ENCODE assay signal across 8 cellular contexts in the genomic region with DNA sequence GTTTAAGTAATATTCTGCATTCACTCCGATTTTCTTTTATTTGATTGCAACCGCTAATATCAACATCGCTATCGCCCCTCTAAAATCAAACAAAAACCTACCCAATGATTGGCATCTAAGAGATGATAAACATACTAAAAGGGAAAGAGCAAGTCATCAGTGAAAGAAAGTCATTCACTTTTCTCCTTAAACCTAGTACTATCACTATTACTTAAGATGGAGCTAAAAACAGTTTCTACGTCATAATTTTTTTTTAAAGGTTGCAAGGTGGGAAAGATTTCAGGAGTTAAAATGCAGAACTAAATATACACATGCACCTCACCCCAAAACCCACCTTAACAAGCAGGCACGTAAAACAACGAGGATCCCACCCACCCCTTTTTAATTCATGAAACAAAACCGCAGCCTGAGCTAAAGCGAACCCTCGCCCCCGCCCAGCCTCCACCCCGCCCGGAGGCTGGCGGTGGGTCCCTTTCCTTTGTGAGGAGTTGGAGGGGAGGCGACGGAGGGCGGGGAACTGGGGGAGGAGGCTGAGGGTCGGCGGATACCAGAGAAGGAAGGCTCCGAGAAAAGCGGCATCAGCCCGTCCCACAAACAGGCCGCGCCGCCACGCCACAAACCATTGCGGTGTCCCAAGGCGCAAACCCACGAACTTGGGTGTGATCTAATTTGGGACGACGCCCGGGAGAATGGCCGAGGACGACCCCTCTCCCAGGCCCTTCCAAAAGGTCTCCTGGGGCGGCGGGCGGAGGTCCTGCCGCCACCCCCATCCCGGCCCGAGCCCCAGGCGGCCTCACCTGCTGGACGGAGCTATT. TPM values are rescaled to one million over a fixed set of nuclear protein-coding genes. Genes with fewer than 3 reads are reported as not detected.
A peak's percentile ranks its signal among the peaks of the same experiment; 100 is the strongest.
DNase-seq lines count a peak whose midpoint lies in the region; ATAC-seq and TF ChIP-seq lines count a peak whose summit lies in the region.

No MANE protein-coding gene starts in this region.

- peak overlapping the region; percentile 96 to 98 for H3K4me3 Mint-ChIP-seq in CD14-positive monocyte

- no peak for TF ChIP-seq CTCF in CD14-positive monocyte (IDR thresholded peaks at IDR 0.05)
- no peak for TF ChIP-seq CTCF in adrenal gland (IDR thresholded peaks at IDR 0.05)

- H3K9me3 ChIP-seq in adrenal gland (replicated peaks in 1 of 3) (no peaks in the 10 kb centered on the region), skeletal muscle tissue (ENCODE audit: control insufficient read depth in 3 of 3, low read length in 3 of 3) (no peaks in the 10 kb centered on the region)

- H3K4me3 ChIP-seq in adrenal gland (peak overlapping the region; percentile 76 to 93 (median 88)), iPS-11a (ENCODE audit: low read depth, low read length) (peak overlapping the region; percentile 95), skeletal muscle tissue (ENCODE audit: low read length in 3 of 3) (peak overlapping the region; percentile 91 to 94 (median 92))

- peaks cover 0 to 1% (median 0%) of the 10 kb centered on the region in 3 donors for H3K27me3 Mint-ChIP-seq in CD14-positive monocyte (ENCODE audit: low read depth in 3 of 3)

- peaks cover 37% of the 10 kb centered on the region for H3K4me1 Mint-ChIP-seq in CD14-positive monocyte

- peak overlapping the region; percentile 97 to 100 (median 97) for H3K9ac ChIP-seq in skeletal muscle tissue (ENCODE audit: low read depth in 1 of 3, low read length in 3 of 3)

- intact Hi-C loops in CD14-positive monocyte (cut with micrococcal nuclease) (loop anchor here (5.0 to 10.0 kb wide), 3 partner anchors 218 to 278 kb away; a partner anchor contains a TSS), adrenal gland (cut with DNase I) (no loop called here)

- H3K27me3 ChIP-seq in adrenal gland (no peaks in the 10 kb centered on the region), skeletal muscle tissue (ENCODE audit: control insufficient read depth in 3 of 3, insufficient read depth in 3 of 3, low read length in 3 of 3) (no peaks in the 10 kb centered on the region)

- H3K36me3 ChIP-seq in adrenal gland (replicated peaks in 1 of 2) (no peaks in the 10 kb centered on the region), skeletal muscle tissue (ENCODE audit: control insufficient read depth in 3 of 3, insufficient read depth in 3 of 3, low read length in 3 of 3) (no peaks in the 10 kb centered on the region)

- H3K9me3 Mint-ChIP-seq in CD14-positive monocyte = peaks cover 0 to 6% (median 0%) of the 10 kb centered on the region in 7 donors

- peak overlapping the region; percentile 98 to 100 (median 99) for H3K27ac ChIP-seq in adrenal gland
- peak overlapping the region; percentile 100 for H3K27ac ChIP-seq in skeletal muscle tissue (ENCODE audit: low read depth, low read length)

- TF ChIP-seq POLR2A in adrenal gland (IDR thresholded peaks at IDR 0.05) = no peak

- peak overlapping the region; percentile 100 for H3K27ac Mint-ChIP-seq in CD14-positive monocyte

- WGBS in adrenal gland, 4 donors = 0 to 1% (median 1%) methylated on average over 13 to 42 of the region's 42 CpGs

- ATAC-seq in GM19397 (IDR thresholded peaks at IDR 0.05; ENCODE audit: unreplicated experiment) (peak; percentile 21), HG03520 (IDR thresholded peaks at IDR 0.05; ENCODE audit: unreplicated experiment) (peak; percentile 8), GM18519 (IDR thresholded peaks at IDR 0.05; ENCODE audit: low FRiP score, unreplicated experiment) (no peak)

- H3K4me1 ChIP-seq in adrenal gland (replicated peaks in 1 of 2) (peaks cover 4 to 38% of the 10 kb centered on the region in 2 donors), skeletal muscle tissue (ENCODE audit: control insufficient read depth in 3 of 3, insufficient read depth in 3 of 3, low read length in 3 of 3) (peaks cover 10 to 26% (median 20%) of the 10 kb centered on the region in 3 donors)

- peaks cover 0 to 12% of the 10 kb centered on the region in 2 donors for H3K36me3 Mint-ChIP-seq in CD14-positive monocyte

- DNase-seq in CD14-positive monocyte (ENCODE audit: low spot score) (peak; percentile 44), T follicular helper cell (ENCODE audit: low read depth) (peak; percentile 43), adrenal gland (peak; percentile 34 to 70 (median 52))

RNA-seq across cellular contexts. Expression of a gene that starts 0.8 kb away (rescaled TPM):
- polyA plus RNA-seq in CD14-positive monocyte (10 to 100 TPM; 46.9 to 52.9 TPM), adrenal gland (100 to 1,000 TPM in 1 of 3 donors, 10 to 100 TPM in 2; 23.7 to 243 (median 28.8) TPM)
- total RNA-seq in adrenal gland (100 to 1,000 TPM in 6 of 8 donors, 10 to 100 TPM in 2; 93.7 to 178 (median 110) TPM), skeletal muscle tissue (92.4 TPM)

Comparison
In these comparisons a context has a peak if more than half of its experiments do, and no peak if none do; other contexts are left out.
1. intact Hi-C loops: an anchor here in CD14-positive monocyte (5.0 to 10.0 kb wide); none called in adrenal gland.